In genomic region chr9:87502446-87503232, GRCh38 we compare ENCODE assay signal across 2 cellular contexts.
TF ChIP-seq lines count a peak whose summit lies in the region.

No MANE protein-coding gene starts in this region.

TF ChIP-seq in H1, 55 proteins besides CTCF, POLR2A, EP300 and RAD21:
- no peak for TF ChIP-seq SIRT6 (IDR thresholded peaks at IDR 0.05; ENCODE audit: low read length)
- no peak for TF ChIP-seq MAFK (IDR thresholded peaks at IDR 0.05; ENCODE audit: low read depth, low read length)
- TF ChIP-seq TAF7 (optimal IDR thresholded peaks at IDR 0.05; ENCODE audit: borderline replicate concordance, low read depth, low read length): no peak
- TF ChIP-seq NANOG (IDR thresholded peaks at IDR 0.05; ENCODE audit: insufficient read depth, low read depth, low read length, poor library complexity, severe bottlenecking): no peak
- TF ChIP-seq SIN3A (conservative IDR thresholded peaks at IDR 0.05 in 1 of 2, IDR thresholded peaks at IDR 0.05 in 1 of 2; ENCODE audit: low read depth in 1 of 2, low read length in 2 of 2): no peak
- no peak for TF ChIP-seq SAP30 (IDR thresholded peaks at IDR 0.05; ENCODE audit: insufficient read depth, insufficient replicate concordance, low read length)
- no peak for TF ChIP-seq PHF8 (conservative IDR thresholded peaks at IDR 0.05; ENCODE audit: low read depth, low read length)
- TF ChIP-seq SIX5 (IDR thresholded peaks at IDR 0.05; ENCODE audit: low read depth, low read length): no peak

TF ChIP-seq in neural cell, 6 proteins besides CTCF, POLR2A, EP300 and RAD21:
- TF ChIP-seq EZH2 (IDR thresholded peaks at IDR 0.05; ENCODE audit: borderline replicate concordance, insufficient read depth, low read length, poor library complexity, severe bottlenecking) (no peak), TAF1 (IDR thresholded peaks at IDR 0.05; ENCODE audit: low read depth) (no peak), POLR2AphosphoS5 (IDR thresholded peaks at IDR 0.05) (no peak), MXI1 (conservative IDR thresholded peaks at IDR 0.05; ENCODE audit: poor library complexity, severe bottlenecking) (no peak), REST (IDR thresholded peaks at IDR 0.05; ENCODE audit: borderline replicate concordance) (no peak), SMC3 (conservative IDR thresholded peaks at IDR 0.05; ENCODE audit: poor library complexity) (no peak)
